Comparison of ENCODE assay signal across 8 cellular contexts in genomic region chr19:18152817-18153554, GRCh38.
A peak's percentile ranks its signal among the peaks of the same experiment; 100 is the strongest.
DNase-seq lines count a peak whose midpoint lies in the region; ATAC-seq and TF ChIP-seq lines count a peak whose summit lies in the region.

TSS of gene PIK3R2 (plus strand) at chr19:18153163. CDS start at chr19:18155880, 2,717 bp downstream.

- H3K4me3 Mint-ChIP-seq in activated naive CD4-positive, alpha-beta T cell treated with anti-CD3 and anti-CD28 coated beads, Interleukin-2, amount 50 U/mL, for 24 hours, result peak within 1 kb of the TSS; percentile 89

- H3K27ac ChIP-seq in neutrophil, result peak within 1 kb of the TSS; percentile 99
- H3K27ac ChIP-seq in substantia nigra (ENCODE audit: low read depth, low read length, poor library complexity, severe bottlenecking), result peak within 1 kb of the TSS; percentile 94

- peak within 1 kb of the TSS; percentile 93 for H3K27ac Mint-ChIP-seq in activated naive CD4-positive, alpha-beta T cell treated with anti-CD3 and anti-CD28 coated beads, Interleukin-2, amount 50 U/mL, for 24 hours

- H3K27me3 ChIP-seq in neutrophil, result no peaks in the 10 kb centered on the region

- H3K4me1 ChIP-seq in neutrophil (ENCODE audit: control insufficient read depth in 1 of 2, insufficient read depth in 1 of 2, low read depth in 1 of 2, low read length in 1 of 2), result peaks cover 24 to 25% of the 10 kb centered on the region in 2 experiments

- peak; percentile 74 for ATAC-seq in HG02642 (IDR thresholded peaks at IDR 0.05; ENCODE audit: poor library complexity, unreplicated experiment)

- peaks cover 2% of the 10 kb centered on the region for H3K36me3 Mint-ChIP-seq in activated naive CD4-positive, alpha-beta T cell treated with anti-CD3 and anti-CD28 coated beads, Interleukin-2, amount 50 U/mL, for 24 hours

- no peaks in the 10 kb centered on the region for H3K9me3 ChIP-seq in neutrophil

- H3K36me3 ChIP-seq in neutrophil, result peaks cover 35% of the 10 kb centered on the region

- H3K4me3 ChIP-seq in GM08714 (ENCODE audit: low read length) (peak within 1 kb of the TSS; percentile 82), neutrophil (ENCODE audit: low read depth in 1 of 2, low read length in 1 of 2) (peak within 1 kb of the TSS; percentile 94 to 99)

- no peaks in the 10 kb centered on the region for H3K27me3 Mint-ChIP-seq in activated naive CD4-positive, alpha-beta T cell treated with anti-CD3 and anti-CD28 coated beads, Interleukin-2, amount 50 U/mL, for 24 hours

- DNase-seq in NCI-H1105 (lab: John Stamatoyannopoulos, UW) (peak; percentile 99), SKM-1 (lab: John Stamatoyannopoulos, UW; ENCODE audit: unreplicated experiment) (peak; percentile 88), germinal center (ENCODE audit: low spot score) (peak; percentile 96), substantia nigra (lab: John Stamatoyannopoulos, UW) (peak; percentile 79 to 100 (median 97))

- TF ChIP-seq CTCF in neutrophil (IDR thresholded peaks at IDR 0.05), result peak; percentile 12

- H3K9me3 Mint-ChIP-seq in activated naive CD4-positive, alpha-beta T cell treated with anti-CD3 and anti-CD28 coated beads, Interleukin-2, amount 50 U/mL, for 24 hours, result no peaks in the 10 kb centered on the region

- peaks cover 28% of the 10 kb centered on the region for H3K4me1 Mint-ChIP-seq in activated naive CD4-positive, alpha-beta T cell treated with anti-CD3 and anti-CD28 coated beads, Interleukin-2, amount 50 U/mL, for 24 hours

Comparison
In these comparisons a context has a peak if more than half of its experiments do, and no peak if none do; other contexts are left out.
1. Peak in every context shown above with its lines: DNase-seq, ATAC-seq, H3K4me3 ChIP-seq and H3K27ac ChIP-seq.